In the genomic region with DNA sequence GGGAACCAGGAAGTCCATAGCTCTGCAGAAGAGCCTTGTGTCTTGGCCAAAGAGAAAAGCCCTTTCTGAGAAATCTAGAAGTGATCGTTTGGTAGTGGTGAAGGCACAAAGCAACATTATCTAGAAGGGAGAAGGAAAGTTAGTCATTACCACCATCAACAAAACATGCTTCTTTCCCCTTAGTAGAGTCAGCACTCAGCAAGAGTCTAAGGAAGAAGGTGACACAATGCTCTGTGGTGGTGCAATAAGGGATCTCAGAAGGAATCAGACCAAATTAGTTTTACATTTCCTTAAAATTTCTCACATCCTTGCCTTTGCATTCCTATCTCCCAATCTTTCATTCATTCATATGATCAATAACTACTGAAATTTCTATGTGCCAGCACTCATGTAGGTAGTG, we compare ENCODE assay signal across 22 cellular contexts.
"Had no signal": no experiment of that assay in that cellular context is flagged by ENCODE, and none has a peak within 500 bp of the region (broad histone marks: within the 10 kb centered on the region; RNA-seq: fewer than 3 reads in every experiment).

No MANE protein-coding gene starts in this region.

- H3K36me3 ChIP-seq: SJSA1 had no signal

- DNase-seq: activated B cell treated with CpG ODN at 0.5 μM for 24 hours; activated CD4-positive, alpha-beta T cell treated with anti-CD3 and anti-CD28 coated beads for 1 hour; activated CD4-positive, alpha-beta T cell treated with anti-CD3 and anti-CD28 coated beads, Interleukin-2, amount 10 ng/mL, durations not matched to agents 24 days and 14 days; activated CD4-positive, alpha-beta T cell treated with anti-CD3 and anti-CD28 coated beads, Interleukin-2, amount 50 U/mL, for 48 hours; activated CD8-positive, alpha-beta memory T cell treated with anti-CD3 and anti-CD28 coated beads, Interleukin-2, amount 10 ng/mL, durations not matched to agents 7 days and 5 days; activated effector memory CD4-positive, alpha-beta T cell treated with anti-CD3 and anti-CD28 coated beads, Interleukin-2, amount 50 U/mL, for 16 hours; activated naive CD4-positive, alpha-beta T cell treated with Interleukin-2 at 50 U/mL for 16 hours; activated naive CD8-positive, alpha-beta T cell treated with anti-CD3 and anti-CD28 coated beads, Interleukin-2, amount 50 U/mL, for 24 hours; activated T-cell treated with anti-CD3 and anti-CD28 coated beads, Interleukin-2, amount 50 U/mL, for 24 hours; amygdala; NCI-H1105 treated with DMSO at 0.1 percent for 48 hours; NCI-H146; NCI-H187 treated with DMSO at 0.1 percent for 48 hours; NCI-H2081 treated with DMSO at 0.1 percent for 48 hours; NCI-H446; NCI-H524; PC-3; SHP77 had no signal

- ATAC-seq: activated CD8-positive, alpha-beta memory T cell treated with anti-CD3 and anti-CD28 coated beads, Interleukin-2, amount 10 ng/mL, durations not matched to agents 7 days and 5 days; activated naive CD4-positive, alpha-beta T cell treated with anti-CD3 and anti-CD28 coated beads, Interleukin-2, amount 50 U/mL, for 72 hours; activated naive CD8-positive, alpha-beta T cell treated with anti-CD3 and anti-CD28 coated beads, Interleukin-2, amount 50 U/mL, for 24 hours; PC-3; SK-N-SH treated with all-trans-retinoic acid at 6 μM for 48 hours had no signal

- H3K4me1 ChIP-seq: SJSA1 had no signal

- H3K27me3 ChIP-seq: SJSA1 had no signal

- H3K4me2 ChIP-seq: KMS-11 had no signal

- H3K4me3 ChIP-seq: SJSA1 had no signal

- H3K9ac ChIP-seq: KMS-11 had no signal

- H3K9me3 ChIP-seq: SJSA1 had no signal

- H3K27ac ChIP-seq: KMS-11, SJSA1 had no signal
